ENCODE assay signal across 13 cellular contexts in the genomic region with DNA sequence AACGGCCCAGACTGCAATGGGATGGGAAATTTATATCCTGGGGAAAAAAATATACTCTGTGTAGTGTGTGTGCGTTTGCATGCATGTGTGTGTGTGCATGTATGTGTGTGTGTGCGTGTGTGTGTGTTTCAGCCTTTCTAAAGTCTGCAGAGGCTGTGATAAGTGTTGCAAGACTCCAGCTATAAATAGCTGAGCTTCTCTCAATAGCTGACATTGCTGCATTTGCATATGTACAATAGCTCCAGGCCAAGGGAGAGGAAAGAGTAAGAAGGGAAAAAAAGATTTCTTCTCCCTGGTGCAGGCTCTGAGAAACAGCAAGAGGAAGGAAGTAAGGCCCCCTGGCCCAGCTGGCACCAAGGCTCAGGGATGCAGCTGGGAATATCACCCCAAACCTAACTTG.
DNase-seq lines count a peak whose midpoint lies in the region; ATAC-seq, FAIRE-seq and TF ChIP-seq lines count a peak whose summit lies in the region.
"Had no signal": no experiment of that assay in that cellular context is flagged by ENCODE, and none has a peak within 500 bp of the region (broad histone marks: within the 10 kb centered on the region; RNA-seq: fewer than 3 reads in every experiment).

No MANE protein-coding gene starts in this region.

- no peak overlapping the region for H3K27ac ChIP-seq in neuronal stem cell (replicated peaks; ENCODE audit: low read length)

- peaks cover 4% of the 10 kb centered on the region for H3K9me3 Mint-ChIP-seq in activated naive CD8-positive, alpha-beta T cell treated with anti-CD3 and anti-CD28 coated beads, Interleukin-2, amount 50 U/mL, for 24 hours
- H3K9me3 Mint-ChIP-seq: CD4-positive, alpha-beta T cell; stimulated activated effector memory CD8-positive, alpha-beta T cell treated with anti-CD3 and anti-CD28 coated beads, Interleukin-12 subunit alpha, Interleukin-12 subunit beta, amount 100 ng/mL, for 72 hours had no signal

- H4K91ac ChIP-seq in neuronal stem cell (ENCODE audit: low read depth, low read length, poor library complexity) = no peak overlapping the region

- H3K9ac ChIP-seq in neuronal stem cell (ENCODE audit: low read depth, low read length, poor library complexity) = no peak overlapping the region

- H3K27me3 Mint-ChIP-seq in activated naive CD8-positive, alpha-beta T cell treated with anti-CD3 and anti-CD28 coated beads, Interleukin-2, amount 50 U/mL, for 24 hours = peaks cover 29% of the 10 kb centered on the region

- no peaks in the 10 kb centered on the region for H3K36me3 Mint-ChIP-seq in activated naive CD8-positive, alpha-beta T cell treated with anti-CD3 and anti-CD28 coated beads, Interleukin-2, amount 50 U/mL, for 24 hours (ENCODE audit: low read depth)
- H3K36me3 Mint-ChIP-seq: stimulated activated effector memory CD8-positive, alpha-beta T cell treated with anti-CD3 and anti-CD28 coated beads, Interleukin-12 subunit alpha, Interleukin-12 subunit beta, amount 100 ng/mL, for 72 hours had no signal

- TF ChIP-seq POLR2A in lower leg skin (IDR thresholded peaks at IDR 0.05) (no peak), H54 (IDR thresholded peaks at IDR 0.05; ENCODE audit: low read depth, low read length) (no peak)

- H2BK5ac ChIP-seq in neuronal stem cell (ENCODE audit: low read length) = no peak overlapping the region

- no peak overlapping the region for H2BK12ac ChIP-seq in neuronal stem cell (ENCODE audit: low read length)

- no peak overlapping the region for H3K14ac ChIP-seq in neuronal stem cell (ENCODE audit: low read length)

- no peaks in the 10 kb centered on the region for H3K27me3 ChIP-seq in neuronal stem cell (ENCODE audit: control insufficient read depth in 3 of 3, insufficient read depth in 3 of 3, low read depth in 1 of 3, low read length in 3 of 3)

- no peak for TF ChIP-seq CTCF in AG10803 (conservative IDR thresholded peaks at IDR 0.05; ENCODE audit: low read length)
- no peak for TF ChIP-seq CTCF in epithelial cell of esophagus (IDR thresholded peaks at IDR 0.05; ENCODE audit: insufficient read depth, low read depth, low read length, missing control alignments)
- no peak for TF ChIP-seq CTCF in lower leg skin (IDR thresholded peaks at IDR 0.05)

- no peak overlapping the region for H3K4me3 Mint-ChIP-seq in activated naive CD8-positive, alpha-beta T cell treated with anti-CD3 and anti-CD28 coated beads, Interleukin-2, amount 50 U/mL, for 24 hours
- H3K4me3 Mint-ChIP-seq: CD4-positive, alpha-beta T cell; stimulated activated effector memory CD8-positive, alpha-beta T cell treated with anti-CD3 and anti-CD28 coated beads, Interleukin-12 subunit alpha, Interleukin-12 subunit beta, amount 100 ng/mL, for 72 hours had no signal

- WGBS in lower leg skin, 2 donors = 12 to 19% methylated on average over 3 of the region's 3 CpGs
- WGBS in neuronal stem cell (ENCODE audit: extremely low coverage in 2 of 2, insufficient read length in 2 of 2, insufficient replicate concordance in 1 of 2), 2 donors = no CpG with 5 or more reads among the region's 3 CpGs

- no peak overlapping the region for H3K4me3 ChIP-seq in AG10803 (ENCODE audit: low read length)
- no peak overlapping the region for H3K4me3 ChIP-seq in epithelial cell of esophagus (ENCODE audit: low read length)
- no peak overlapping the region for H3K4me3 ChIP-seq in lower leg skin (ENCODE audit: low read depth, poor library complexity, severe bottlenecking)
- no peak overlapping the region for H3K4me3 ChIP-seq in neuronal stem cell (ENCODE audit: low read length in 2 of 2)

- peaks cover 8 to 22% of the 10 kb centered on the region in 2 donors for H3K4me1 ChIP-seq in neuronal stem cell (ENCODE audit: control insufficient read depth in 2 of 2, insufficient read depth in 1 of 2, low read depth in 1 of 2, low read length in 2 of 2)

- no peak for FAIRE-seq in H54 (lab: Jason Lieb, UNC)
- FAIRE-seq: GM12891 had no signal

- intact Hi-C loops in lower leg skin (cut with DNase I; ENCODE audit: low total_unique reads) = no loop called here

- no peak overlapping the region for H2BK120ac ChIP-seq in neuronal stem cell (ENCODE audit: low read depth, low read length)

- no peak overlapping the region for H3K4me2 ChIP-seq in neuronal stem cell (ENCODE audit: insufficient read depth, low read length, poor library complexity, severe bottlenecking)

- H3K4ac ChIP-seq in neuronal stem cell (ENCODE audit: low read length) = no peak overlapping the region

- no peak overlapping the region for H2BK15ac ChIP-seq in neuronal stem cell (ENCODE audit: low read length)

- ATAC-seq in activated naive CD8-positive, alpha-beta T cell treated with anti-CD3 and anti-CD28 coated beads, Interleukin-2, amount 50 U/mL, for 24 hours = no peak
- ATAC-seq: PC-3; stimulated activated effector memory CD8-positive, alpha-beta T cell treated with anti-CD3 and anti-CD28 coated beads, Interleukin-12 subunit alpha, Interleukin-12 subunit beta, amount 100 ng/mL, for 72 hours had no signal

- H3K4me1 Mint-ChIP-seq in activated naive CD8-positive, alpha-beta T cell treated with anti-CD3 and anti-CD28 coated beads, Interleukin-2, amount 50 U/mL, for 24 hours = no peaks in the 10 kb centered on the region
- H3K4me1 Mint-ChIP-seq: stimulated activated effector memory CD8-positive, alpha-beta T cell treated with anti-CD3 and anti-CD28 coated beads, Interleukin-12 subunit alpha, Interleukin-12 subunit beta, amount 100 ng/mL, for 72 hours had no signal

- no peak overlapping the region for H3K27ac Mint-ChIP-seq in activated naive CD8-positive, alpha-beta T cell treated with anti-CD3 and anti-CD28 coated beads, Interleukin-2, amount 50 U/mL, for 24 hours
- H3K27ac Mint-ChIP-seq: CD4-positive, alpha-beta T cell; stimulated activated effector memory CD8-positive, alpha-beta T cell treated with anti-CD3 and anti-CD28 coated beads, Interleukin-12 subunit alpha, Interleukin-12 subunit beta, amount 100 ng/mL, for 72 hours had no signal

- DNase-seq in AG10803 (ENCODE audit: low read depth) (peak; percentile 89), NCI-H526 (lab: John Stamatoyannopoulos, UW) (peak; percentile 62 to 71), epithelial cell of esophagus (ENCODE audit: low read depth) (peak; percentile 77), lower leg skin (ENCODE audit: low spot score in 2 of 2) (peak; percentile 25 to 53), neuronal stem cell (ENCODE audit: low spot score) (no peak), H54 (ENCODE audit: insufficient read length, low spot score) (no peak)
- no peak for DNase-seq in effector CD8-positive, alpha-beta T cell (lab: John Stamatoyannopoulos, UW)
- DNase-seq in activated naive CD8-positive, alpha-beta T cell treated with anti-CD3 and anti-CD28 coated beads, Interleukin-2, amount 50 U/mL, for 24 hours = no peak
- DNase-seq: CD4-positive, alpha-beta T cell; effector memory CD4-positive, alpha-beta T cell; PC-3 had no signal

- H3K36me3 ChIP-seq in neuronal stem cell (replicated peaks in 1 of 2; ENCODE audit: control insufficient read depth in 2 of 2, insufficient read depth in 2 of 2, low read length in 2 of 2) = no peaks in the 10 kb centered on the region

- no peak overlapping the region for H2AFZ ChIP-seq in neuronal stem cell (ENCODE audit: low read length)

- no peak overlapping the region for H4K8ac ChIP-seq in neuronal stem cell (ENCODE audit: low read depth, low read length)

- no peaks in the 10 kb centered on the region for H3K79me1 ChIP-seq in neuronal stem cell (ENCODE audit: low read depth, low read length)

- no peak overlapping the region for H3K18ac ChIP-seq in neuronal stem cell (ENCODE audit: low read length)

- no peak overlapping the region for H3K23ac ChIP-seq in neuronal stem cell (ENCODE audit: low read depth, low read length, poor library complexity)

- peaks cover 0 to 24% of the 10 kb centered on the region in 2 donors for H3K9me3 ChIP-seq in neuronal stem cell (replicated peaks in 1 of 2; ENCODE audit: control insufficient read depth in 2 of 2, insufficient read depth in 1 of 2, low read depth in 1 of 2, low read length in 2 of 2)

- no peak overlapping the region for H2AK5ac ChIP-seq in neuronal stem cell (ENCODE audit: low read depth, low read length)

Comparison
In these comparisons a context has a peak if more than half of its experiments do, and no peak if none do; other contexts are left out.
1. DNase-seq: peak in AG10803 (single experiment), NCI-H526 (2 of 2), epithelial cell of esophagus (single experiment) and lower leg skin (2 of 2); none in effector CD8-positive, alpha-beta T cell (single experiment), activated naive CD8-positive, alpha-beta T cell treated with anti-CD3 and anti-CD28 coated beads, Interleukin-2, amount 50 U/mL, for 24 hours (single experiment), neuronal stem cell (single experiment) and H54 (single experiment).